Comparison of ENCODE assay signal across 25 cellular contexts in the genomic region with DNA sequence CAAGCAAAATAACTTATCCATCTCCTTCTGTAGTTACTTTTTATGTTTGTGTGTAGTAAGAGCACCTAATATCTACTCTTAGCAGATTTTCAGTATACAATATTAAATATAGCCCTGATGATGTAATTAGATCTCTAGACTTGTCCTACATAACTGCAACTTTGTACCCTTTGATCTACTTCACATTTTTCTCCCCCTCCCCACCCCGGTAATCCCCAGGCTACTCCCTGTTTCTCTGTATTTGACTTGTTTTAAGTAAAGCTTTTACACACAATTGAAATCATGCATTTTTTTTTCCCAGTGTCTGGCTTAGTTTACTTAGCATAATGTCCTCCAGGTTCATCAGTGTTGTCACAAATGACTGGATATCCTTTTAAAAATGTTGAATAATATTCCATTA.
"Had no signal": no experiment of that assay in that cellular context is flagged by ENCODE, and none has a peak within 500 bp of the region (broad histone marks: within the 10 kb centered on the region; RNA-seq: fewer than 3 reads in every experiment).

No MANE protein-coding gene starts in this region.

- H3K4me3 ChIP-seq: ovary, stomach, thyroid gland, upper lobe of left lung, vagina had no signal

- H3K27me3 Mint-ChIP-seq: activated naive CD4-positive, alpha-beta T cell treated with anti-CD3 and anti-CD28 coated beads, Interleukin-2, amount 10 ng/mL, durations not matched to agents 7 days and 5 days; activated naive CD8-positive, alpha-beta T cell treated with anti-CD3 and anti-CD28 coated beads, Interleukin-2, amount 10 ng/mL, durations not matched to agents 7 days and 5 days; naive thymus-derived CD4-positive, alpha-beta T cell; progenitor cell of endocrine pancreas; stimulated activated naive B cell treated with anti-CD40 and anti-IgM and Interleukin-4, amounts not matched to agents 10 μg/mL and 1 μg/mL and 100 μg/mL, for 72 hours; T-helper 17 cell had no signal

- H3K4me3 Mint-ChIP-seq: activated naive CD4-positive, alpha-beta T cell treated with anti-CD3 and anti-CD28 coated beads, Interleukin-2, amount 10 ng/mL, durations not matched to agents 7 days and 5 days; activated naive CD8-positive, alpha-beta T cell treated with anti-CD3 and anti-CD28 coated beads, Interleukin-2, amount 10 ng/mL, durations not matched to agents 7 days and 5 days; naive thymus-derived CD4-positive, alpha-beta T cell; stimulated activated naive B cell treated with anti-CD40 and anti-IgM and Interleukin-4, amounts not matched to agents 10 μg/mL and 1 μg/mL and 100 μg/mL, for 72 hours; T-helper 17 cell; WTC11 had no signal

- H3K9me3 Mint-ChIP-seq: activated naive CD4-positive, alpha-beta T cell treated with anti-CD3 and anti-CD28 coated beads, Interleukin-2, amount 10 ng/mL, durations not matched to agents 7 days and 5 days had no signal

- H3K27ac Mint-ChIP-seq: activated naive CD4-positive, alpha-beta T cell treated with anti-CD3 and anti-CD28 coated beads, Interleukin-2, amount 10 ng/mL, durations not matched to agents 7 days and 5 days; activated naive CD8-positive, alpha-beta T cell treated with anti-CD3 and anti-CD28 coated beads, Interleukin-2, amount 10 ng/mL, durations not matched to agents 7 days and 5 days; naive thymus-derived CD4-positive, alpha-beta T cell; progenitor cell of endocrine pancreas; stimulated activated naive B cell treated with anti-CD40 and anti-IgM and Interleukin-4, amounts not matched to agents 10 μg/mL and 1 μg/mL and 100 μg/mL, for 72 hours; T-helper 17 cell; WTC11 had no signal

- H3K36me3 ChIP-seq: brain microvascular endothelial cell, ovary, stomach, thyroid gland, upper lobe of left lung, vagina had no signal

- DNase-seq: activated CD4-positive, alpha-beta T cell treated with anti-CD3 and anti-CD28 coated beads for 1 hour; activated effector memory CD4-positive, alpha-beta T cell treated with Interleukin-2 at 50 U/mL for 16 hours; activated naive CD4-positive, alpha-beta T cell treated with anti-CD3 and anti-CD28 coated beads, Interleukin-2, amount 10 ng/mL, durations not matched to agents 7 days and 5 days; activated naive CD8-positive, alpha-beta T cell treated with anti-CD3 and anti-CD28 coated beads, Interleukin-2, amount 10 ng/mL, durations not matched to agents 7 days and 5 days; activated T-cell treated with anti-CD3 and anti-CD28 coated beads for 4 hours; brain microvascular endothelial cell; head of caudate nucleus; hippocampal formation; kidney; left colon; midbrain; naive thymus-derived CD4-positive, alpha-beta T cell; ovary; retina; stimulated activated CD4-positive, alpha-beta T cell treated with anti-CD3 and anti-CD28 coated beads, Interleukin-15, amount 100 ng/mL, for 24 hours; stimulated activated CD4-positive, alpha-beta T cell treated with anti-CD3 and anti-CD28 coated beads, Interleukin-2, amount 100 ng/mL, for 24 hours; stimulated activated naive B cell treated with anti-CD40 and anti-IgM and Interleukin-4, amounts not matched to agents 10 μg/mL and 1 μg/mL and 100 μg/mL, for 72 hours; stomach; T-helper 17 cell; T1000; thyroid gland; upper lobe of left lung had no signal

- H3K4me1 ChIP-seq: thyroid gland had no signal

- H3K9me3 ChIP-seq: ovary, stomach, thyroid gland, upper lobe of left lung, vagina had no signal

- H3K4me1 Mint-ChIP-seq: activated naive CD8-positive, alpha-beta T cell treated with anti-CD3 and anti-CD28 coated beads, Interleukin-2, amount 10 ng/mL, durations not matched to agents 7 days and 5 days had no signal

- H3K27ac ChIP-seq: brain microvascular endothelial cell, ovary, stomach, thyroid gland, upper lobe of left lung, vagina had no signal

- H3K27me3 ChIP-seq: brain microvascular endothelial cell, ovary, stomach, thyroid gland, upper lobe of left lung, vagina had no signal
